In genomic region chr16:81639931-81640680, GRCh38 we compare ENCODE assay signal across 17 cellular contexts.
A peak's percentile ranks its signal among the peaks of the same experiment; 100 is the strongest.
DNase-seq lines count a peak whose midpoint lies in the region; ATAC-seq and TF ChIP-seq lines count a peak whose summit lies in the region.
"Had no signal": no experiment of that assay in that cellular context is flagged by ENCODE, and none has a peak within 500 bp of the region (broad histone marks: within the 10 kb centered on the region; RNA-seq: fewer than 3 reads in every experiment).

No MANE protein-coding gene starts in this region.

- TF ChIP-seq CTCF in HEK293 (tag by site-specific recombination; IDR thresholded peaks at IDR 0.05) (no peak), RWPE1 (conservative IDR thresholded peaks at IDR 0.05; ENCODE audit: low read depth) (no peak), gastrocnemius medialis (IDR thresholded peaks at IDR 0.05 in 4 of 5, conservative IDR thresholded peaks at IDR 0.05 in 1 of 5) (no peak), neural progenitor cell (IDR thresholded peaks at IDR 0.05) (no peak)

- H4K20me1 ChIP-seq in neural progenitor cell (ENCODE audit: low read depth): peaks cover 75% of the 10 kb centered on the region

- H3K27me3 ChIP-seq in gastrocnemius medialis: no peaks in the 10 kb centered on the region
- no peaks in the 10 kb centered on the region for H3K27me3 ChIP-seq in neural progenitor cell
- no peaks in the 10 kb centered on the region for H3K27me3 ChIP-seq in CD4-positive, alpha-beta memory T cell (ENCODE audit: insufficient read depth, low read length)
- H3K27me3 ChIP-seq: Peyer's patch had no signal

- no peak for TF ChIP-seq POLR2A in gastrocnemius medialis (IDR thresholded peaks at IDR 0.05)

- H3K36me3 ChIP-seq in HEK293 (ENCODE audit: control insufficient read depth in 2 of 2, insufficient read depth in 1 of 2, low read length in 2 of 2) (peaks cover 0 to 4% of the 10 kb centered on the region in 2 experiments; a peak in 1 of 3 replicates), gastrocnemius medialis (no peaks in the 10 kb centered on the region), neural progenitor cell (no peaks in the 10 kb centered on the region)
- H3K36me3 ChIP-seq in CD4-positive, alpha-beta memory T cell (ENCODE audit: insufficient read depth, low read length): peaks cover 5% of the 10 kb centered on the region

- no peak overlapping the region for H2AFZ ChIP-seq in neural progenitor cell (replicated peaks)

- peaks cover 73 to 87% of the 10 kb centered on the region in 2 donors for H3K4me1 Mint-ChIP-seq in immature natural killer cell
- H3K4me1 Mint-ChIP-seq in neural progenitor cell: peaks cover 83% of the 10 kb centered on the region
- H3K4me1 Mint-ChIP-seq in CD4-positive, alpha-beta memory T cell: peaks cover 6 to 12% (median 7%) of the 10 kb centered on the region in 4 donors

- no peak overlapping the region for H3K4me3 Mint-ChIP-seq in immature natural killer cell
- no peak overlapping the region for H3K4me3 Mint-ChIP-seq in neural progenitor cell
- H3K4me3 Mint-ChIP-seq in CD4-positive, alpha-beta memory T cell: no peak overlapping the region
- H3K4me3 Mint-ChIP-seq: B cell; CD4-positive, alpha-beta T cell; T-cell had no signal

- DNase-seq in COLO668 (lab: John Stamatoyannopoulos, UW; ENCODE audit: unreplicated experiment) (peak; percentile 27), RWPE1 (ENCODE audit: low spot score) (no peak), immature natural killer cell (no peak), gastrocnemius medialis (no peak), neural progenitor cell (ENCODE audit: low spot score) (no peak)
- no peak for DNase-seq in activated effector memory CD4-positive, alpha-beta T cell treated with anti-CD3 and anti-CD28 coated beads, Interleukin-2, amount 50 U/mL, for 16 hours
- no peak for DNase-seq in CD4-positive, alpha-beta memory T cell
- DNase-seq: CD4-positive, alpha-beta T cell; NCI-H1417 treated with DMSO at 0.1 percent for 48 hours; NCI-H2029 treated with DMSO at 0.1 percent for 48 hours; NCI-H226; Peyer's patch; Right ventricle myocardium superior; SK-N-SH; T-cell had no signal

- H3K4me3 ChIP-seq in HEK293 (ENCODE audit: low read depth, low read length) (no peak overlapping the region), gastrocnemius medialis (no peak overlapping the region), neural progenitor cell (no peak overlapping the region)
- H3K4me3 ChIP-seq in CD4-positive, alpha-beta memory T cell (ENCODE audit: low read length in 2 of 2): no peak overlapping the region
- H3K4me3 ChIP-seq: Peyer's patch had no signal

- H3K27me3 Mint-ChIP-seq in immature natural killer cell (ENCODE audit: low read depth in 3 of 3) (peaks cover 2 to 8% (median 3%) of the 10 kb centered on the region in 3 donors), neural progenitor cell (ENCODE audit: insufficient read depth, low read depth) (peaks cover 12% of the 10 kb centered on the region)
- no peaks in the 10 kb centered on the region for H3K27me3 Mint-ChIP-seq in CD4-positive, alpha-beta memory T cell
- H3K27me3 Mint-ChIP-seq: B cell; CD4-positive, alpha-beta T cell; T-cell had no signal

- H3K9me3 Mint-ChIP-seq in immature natural killer cell: no peaks in the 10 kb centered on the region
- no peaks in the 10 kb centered on the region for H3K9me3 Mint-ChIP-seq in neural progenitor cell
- H3K9me3 Mint-ChIP-seq in CD4-positive, alpha-beta memory T cell: no peaks in the 10 kb centered on the region
- H3K9me3 Mint-ChIP-seq: CD4-positive, alpha-beta T cell; T-cell had no signal

- ATAC-seq in gastrocnemius medialis: no peak
- ATAC-seq: T-cell had no signal

- H3K36me3 Mint-ChIP-seq in immature natural killer cell (no peaks in the 10 kb centered on the region), neural progenitor cell (peaks cover 3% of the 10 kb centered on the region)
- no peaks in the 10 kb centered on the region for H3K36me3 Mint-ChIP-seq in CD4-positive, alpha-beta memory T cell

- POLR2A ChIA-PET in HEK293 (lab: Yijun Ruan, JAX) (interaction anchor here (0.6 kb wide), 2 partner anchors 189 to 1494 kb away, joined by 3 to 4 read pairs; no protein-coding TSS in a partner anchor), RWPE1 (lab: Yijun Ruan, JAX; ENCODE audit: low non-redundant PET) (no interaction called here)
- POLR2A ChIA-PET in CD4-positive, alpha-beta memory T cell (lab: Charles Lee; ENCODE audit: partially characterized antibody): interaction anchor here (1.3 kb wide), 1 partner anchor 19 kb away, joined by 3 read pairs; no protein-coding TSS in a partner anchor

- H3K9ac ChIP-seq in neural progenitor cell: no peak overlapping the region
- H3K9ac ChIP-seq: SK-N-SH had no signal

- H3K79me2 ChIP-seq in neural progenitor cell (ENCODE audit: low read depth): peaks cover 75% of the 10 kb centered on the region

- intact Hi-C loops in gastrocnemius medialis (cut with DNase I; ENCODE audit: low total_unique reads): no loop called here
- intact Hi-C loops in CD4-positive, alpha-beta memory T cell (cut with micrococcal nuclease): no loop called here

- peaks cover 13% of the 10 kb centered on the region for H3F3A ChIP-seq in neural progenitor cell (ENCODE audit: low read depth)

- H3K4me2 ChIP-seq in neural progenitor cell: no peak overlapping the region
- H3K4me2 ChIP-seq: SK-N-SH had no signal

- H3K27ac Mint-ChIP-seq in immature natural killer cell (peak overlapping the region; percentile 30 to 77 (median 60)), neural progenitor cell (no peak overlapping the region)
- peak overlapping the region in 1 of 7 donors; percentile 8 for H3K27ac Mint-ChIP-seq in CD4-positive, alpha-beta memory T cell
- H3K27ac Mint-ChIP-seq: B cell; CD4-positive, alpha-beta T cell had no signal

- peaks cover 5% of the 10 kb centered on the region for H3K4me1 ChIP-seq in HEK293 (ENCODE audit: control insufficient read depth, insufficient read depth, low read length)
- H3K4me1 ChIP-seq in gastrocnemius medialis: no peaks in the 10 kb centered on the region
- H3K4me1 ChIP-seq in neural progenitor cell: peaks cover 48% of the 10 kb centered on the region
- H3K4me1 ChIP-seq in CD4-positive, alpha-beta memory T cell (ENCODE audit: insufficient read depth, low read length): no peaks in the 10 kb centered on the region

- CTCF ChIA-PET in HEK293 (lab: Yijun Ruan, JAX) (no interaction called here), RWPE1 (lab: Yijun Ruan, JAX) (interaction anchor here (0.6 to 0.7 kb wide), 3 partner anchors 16 to 57 kb away, joined by 3 to 4 read pairs (median 3); no protein-coding TSS in a partner anchor)
- CTCF ChIA-PET in CD4-positive, alpha-beta memory T cell (lab: Charles Lee; ENCODE audit: partially characterized antibody): no interaction called here

- no peaks in the 10 kb centered on the region for H3K9me3 ChIP-seq in HEK293 (ENCODE audit: control insufficient read depth, insufficient read depth, low read depth, low read length)
- no peaks in the 10 kb centered on the region for H3K9me3 ChIP-seq in gastrocnemius medialis
- no peaks in the 10 kb centered on the region for H3K9me3 ChIP-seq in neural progenitor cell (ENCODE audit: low read depth)
- no peaks in the 10 kb centered on the region for H3K9me3 ChIP-seq in CD4-positive, alpha-beta memory T cell (ENCODE audit: control insufficient read depth in 1 of 2, low read length in 2 of 2)
- H3K9me3 ChIP-seq: Peyer's patch, SK-N-SH had no signal

- H3K27ac ChIP-seq in HEK293 (ENCODE audit: extremely low read depth, low read depth, low read length): no peak overlapping the region
- H3K27ac ChIP-seq in RWPE1: peak overlapping the region; percentile 39; the same call in 1 of the 2 replicates
- H3K27ac ChIP-seq in gastrocnemius medialis: no peak overlapping the region
- no peak overlapping the region for H3K27ac ChIP-seq in neural progenitor cell
- no peak overlapping the region for H3K27ac ChIP-seq in CD4-positive, alpha-beta memory T cell (ENCODE audit: low read depth, low read length)
- H3K27ac ChIP-seq: Peyer's patch had no signal

- in situ Hi-C loops in gastrocnemius medialis (cut with MboI; ENCODE audit: low sequenced_read_pairs in 4 of 4): no loop called here

TF ChIP-seq in HEK293, 187 proteins besides CTCF, POLR2A, EP300 and RAD21:
- peak; percentile 77 for TF ChIP-seq ZNF548 (tag by site-specific recombination; IDR thresholded peaks at IDR 0.05)
- TF ChIP-seq ZBTB17 (tag by site-specific recombination; IDR thresholded peaks at IDR 0.05): no peak
